ENCODE assay signal across 9 cellular contexts in the genomic region with DNA sequence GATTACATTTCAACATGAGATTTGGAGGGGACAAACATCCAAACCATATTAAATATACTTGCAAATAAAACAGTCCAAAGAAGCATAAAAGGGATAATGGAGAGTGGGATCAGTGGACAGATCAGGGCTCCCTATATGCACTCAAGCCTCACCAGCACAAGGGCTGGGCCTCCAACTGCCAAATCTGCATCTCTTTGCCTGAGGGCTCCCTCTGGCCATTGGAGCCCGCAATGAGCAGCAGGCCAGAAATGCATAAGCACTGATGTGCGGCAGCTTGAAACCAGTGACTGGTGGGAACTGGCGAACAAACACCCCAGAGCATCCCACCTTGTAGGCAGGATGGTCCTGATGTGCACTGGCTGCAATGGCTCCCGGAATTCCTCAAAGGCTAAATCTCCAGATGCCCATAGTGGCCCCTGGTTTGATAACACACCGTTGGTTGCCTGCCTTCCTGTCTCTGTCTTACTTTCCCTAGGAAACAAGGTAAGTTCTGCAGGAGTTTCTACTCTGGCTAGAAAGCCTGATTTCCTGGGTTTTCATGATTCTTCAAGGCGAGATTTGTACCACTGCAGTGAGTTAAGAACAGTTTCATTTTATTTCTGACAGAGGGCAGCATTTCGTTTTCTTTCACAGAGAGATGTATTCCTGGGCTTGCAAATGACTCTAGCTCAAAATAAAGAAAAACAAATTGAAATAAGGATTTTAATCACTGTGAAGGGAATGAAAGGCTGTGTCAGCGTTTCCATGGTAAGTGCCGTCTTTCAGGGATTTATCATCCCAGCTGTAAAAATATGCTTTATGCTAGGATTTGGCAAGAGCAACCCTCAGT. TPM values are rescaled to one million over a fixed set of nuclear protein-coding genes. Genes with fewer than 3 reads are reported as not detected.
DNase-seq lines count a peak whose midpoint lies in the region; ATAC-seq, FAIRE-seq and TF ChIP-seq lines count a peak whose summit lies in the region.
"Had no signal": no experiment of that assay in that cellular context is flagged by ENCODE, and none has a peak within 500 bp of the region (broad histone marks: within the 10 kb centered on the region; RNA-seq: fewer than 3 reads in every experiment).

No MANE protein-coding gene starts in this region.

- peak; percentile 36 for TF ChIP-seq CTCF in D721Med (IDR thresholded peaks at IDR 0.05; ENCODE audit: insufficient read depth, missing control alignments)

- no peak overlapping the region for H3K4me3 ChIP-seq in MG63

- H3K9me3 ChIP-seq in MG63, result no peaks in the 10 kb centered on the region; the same call in 1 of the 2 replicates

- peak; percentile 71 for FAIRE-seq in D721Med (lab: Jason Lieb, UNC)

- H3K27ac ChIP-seq in angular gyrus (ENCODE audit: low read depth, low read length), result peak overlapping the region; percentile 4
- H3K27ac ChIP-seq: KMS-11 had no signal

- H3K27me3 ChIP-seq in MG63, result no peaks in the 10 kb centered on the region

- no peak for ATAC-seq in GM21576 (IDR thresholded peaks at IDR 0.05; ENCODE audit: unreplicated experiment)

- DNase-seq in D721Med (ENCODE audit: insufficient read length, low spot score) (no peak), M059J (ENCODE audit: low read depth) (peak; percentile 61), iPS-NIHi7 (ENCODE audit: extremely low spot score) (peak; percentile 32), superior temporal gyrus (ENCODE audit: extremely low spot score) (peak; percentile 80), MG63 (no peak)
- no peak for DNase-seq in stimulated activated CD4-positive, alpha-beta T cell treated with anti-CD3 and anti-CD28 coated beads, Interleukin-2, amount 100 ng/mL, for 48 hours

- no peaks in the 10 kb centered on the region for H3K36me3 ChIP-seq in MG63

RNA-seq across cellular contexts. Expression of a gene that starts 56.0 kb away (rescaled TPM):
- total RNA-seq in M059J (2014; rRNA removed; shearing (Covaris generic)), result 17.1 and 24.4 TPM in 2 replicates
- total RNA-seq in MG63 (2014; rRNA removed; shearing (Covaris generic); ENCODE audit: low replicate concordance), result 10.6 and 13.6 TPM in 2 replicates

Comparison
In these comparisons a context has a peak if more than half of its experiments do, and no peak if none do; other contexts are left out.
1. DNase-seq: peak in M059J (single experiment), iPS-NIHi7 (single experiment) and superior temporal gyrus (single experiment); none in D721Med (single experiment), MG63 (single experiment) and stimulated activated CD4-positive, alpha-beta T cell treated with anti-CD3 and anti-CD28 coated beads, Interleukin-2, amount 100 ng/mL, for 48 hours (0 of 2).